ENCODE assay signal across 8 cellular contexts in genomic region chr2:191049728-191050639, GRCh38. TPM values are rescaled to one million over a fixed set of nuclear protein-coding genes. Genes with fewer than 3 reads are reported as not detected.
DNase-seq lines count a peak whose midpoint lies in the region; ATAC-seq and TF ChIP-seq lines count a peak whose summit lies in the region.

No MANE protein-coding gene starts in this region.

- no peaks in the 10 kb centered on the region for H3K9me3 Mint-ChIP-seq in type B pancreatic cell

- ATAC-seq in GM21529 (IDR thresholded peaks at IDR 0.05; ENCODE audit: unreplicated experiment): peak; percentile 63

- no peaks in the 10 kb centered on the region for H3K36me3 Mint-ChIP-seq in type B pancreatic cell

- H3K4me1 Mint-ChIP-seq in type B pancreatic cell (ENCODE audit: unreplicated experiment): peaks cover 19% of the 10 kb centered on the region

- TF ChIP-seq CTCF in NB4 (IDR thresholded peaks at IDR 0.05; ENCODE audit: low read depth, low read length) (no peak), fibroblast of villous mesenchyme (IDR thresholded peaks at IDR 0.05; ENCODE audit: insufficient read depth, low read depth, low read length) (no peak), type B pancreatic cell (conservative IDR thresholded peaks at IDR 0.05) (no peak)

- peaks cover 3% of the 10 kb centered on the region for H3K27me3 Mint-ChIP-seq in type B pancreatic cell

- no peak overlapping the region for H3K27ac Mint-ChIP-seq in type B pancreatic cell

- no peak overlapping the region for H3K4me3 ChIP-seq in NB4 (ENCODE audit: low read depth, low read length)
- H3K4me3 ChIP-seq in fibroblast of villous mesenchyme (ENCODE audit: low read depth, low read length): peak overlapping the region; percentile 2

- H3K4me3 Mint-ChIP-seq in type B pancreatic cell: no peak overlapping the region

- peak; percentile 66 for DNase-seq in DMS 273 (lab: John Stamatoyannopoulos, UW; ENCODE audit: unreplicated experiment)
- peak; percentile 22 for DNase-seq in NB4 (ENCODE audit: low read depth)
- DNase-seq in fibroblast of villous mesenchyme (ENCODE audit: low read depth): peak; percentile 89
- no peak for DNase-seq in NCI-H128 (lab: John Stamatoyannopoulos, UW; ENCODE audit: unreplicated experiment)
- DNase-seq in pons (ENCODE audit: low spot score): no peak
- no peak for DNase-seq in type B pancreatic cell (ENCODE audit: extremely low spot score, unreplicated experiment)
- no peak for DNase-seq in stimulated activated naive CD4-positive, alpha-beta T cell treated with Interleukin-2 at 50 U/mL for 16 hours (lab: John Stamatoyannopoulos, UW)

- TF ChIP-seq POLR2A in NB4 (IDR thresholded peaks at IDR 0.05; ENCODE audit: extremely low read depth, insufficient read length): no peak

RNA-seq across cellular contexts. Expression of gene STAT1, which starts 36.0 kb away (rescaled TPM):
- total RNA-seq in fibroblast of villous mesenchyme: 116 and 132 TPM in 2 replicates
- total RNA-seq in type B pancreatic cell (ENCODE audit: low replicate concordance): 52.8 and 85.6 TPM in 2 replicates

Comparison
In these comparisons a context has a peak if more than half of its experiments do, and no peak if none do; other contexts are left out.
1. DNase-seq: peak in DMS 273 (single experiment), NB4 (single experiment) and fibroblast of villous mesenchyme (single experiment); none in NCI-H128 (single experiment), pons (single experiment), type B pancreatic cell (single experiment) and stimulated activated naive CD4-positive, alpha-beta T cell treated with Interleukin-2 at 50 U/mL for 16 hours (single experiment).